8 cellular contexts compared by ENCODE assay signal in the genomic region with DNA sequence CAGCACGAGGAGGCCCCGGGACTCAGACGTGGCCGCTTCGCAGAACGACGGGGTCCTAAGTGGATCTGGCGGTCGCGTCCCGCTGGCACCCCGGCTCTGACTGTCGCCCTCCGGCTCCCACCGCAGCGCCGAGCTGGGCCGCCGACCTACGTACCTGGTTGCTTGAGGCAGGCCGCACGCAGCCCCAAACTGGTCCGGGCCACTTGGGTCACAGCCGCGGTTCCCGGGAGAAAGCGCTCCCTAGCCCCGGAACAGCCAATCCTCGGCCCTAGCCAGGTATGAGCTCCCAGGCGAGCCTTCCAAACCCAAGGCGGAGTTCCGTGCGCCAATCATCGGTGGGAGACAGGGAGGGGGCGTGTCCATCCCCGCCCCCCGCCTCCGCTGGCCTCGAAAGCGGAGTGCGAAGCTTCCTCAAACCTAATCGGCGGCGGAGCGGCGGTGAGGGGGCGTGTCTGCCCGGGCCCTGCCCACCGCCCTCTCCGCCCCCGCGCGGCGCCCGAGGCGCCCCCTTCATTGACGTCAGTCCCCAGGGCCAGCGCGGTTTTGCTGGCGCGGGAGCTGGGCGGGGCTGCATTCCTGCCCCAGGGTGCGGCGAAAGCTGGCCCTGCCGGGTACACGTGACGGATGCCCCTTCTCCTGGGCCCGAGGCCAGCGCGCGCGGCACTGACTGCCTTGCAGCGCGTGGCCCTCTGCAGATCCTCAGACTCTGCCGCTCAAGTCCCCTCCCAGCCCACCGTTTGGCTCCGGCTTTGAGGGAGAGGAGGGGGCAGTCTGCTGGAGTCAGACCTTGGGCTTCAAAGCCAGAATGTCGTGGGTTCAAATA. TPM values are rescaled to one million over a fixed set of nuclear protein-coding genes. Genes with fewer than 3 reads are reported as not detected.
A peak's percentile ranks its signal among the peaks of the same experiment; 100 is the strongest.
DNase-seq lines count a peak whose midpoint lies in the region; FAIRE-seq and TF ChIP-seq lines count a peak whose summit lies in the region.

A gene with protein sequence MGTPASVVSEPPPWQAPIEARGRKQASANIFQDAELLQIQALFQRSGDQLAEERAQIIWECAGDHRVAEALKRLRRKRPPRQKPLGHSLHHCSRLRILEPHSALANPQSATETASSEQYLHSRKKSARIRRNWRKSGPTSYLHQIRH (minus strand): TSS at position 280 of the 823 bp plus-strand sequence. CDS start 7,336 bp downstream, outside the sequence.

- no peaks in the 10 kb centered on the region for H4K20me1 ChIP-seq in MM.1S (ENCODE audit: insufficient read depth, low read length)

- no peaks in the 10 kb centered on the region for H3K9me3 Mint-ChIP-seq in neural crest cell

- H3K27me3 ChIP-seq in MM.1S (replicated peaks; ENCODE audit: insufficient read depth, low read length) (no peaks in the 10 kb centered on the region), stomach (no peaks in the 10 kb centered on the region)

- H3K4me1 ChIP-seq in MM.1S (ENCODE audit: low read length): peaks cover 21% of the 10 kb centered on the region
- peaks cover 37 to 71% (median 59%) of the 10 kb centered on the region in 4 donors for H3K4me1 ChIP-seq in stomach

- TF ChIP-seq EP300 in stomach (IDR thresholded peaks at IDR 0.05): peak; percentile 93

- DNase-seq in HCEC 1CT (peak; percentile 98), MM.1S (peak; percentile 96), SHP77 treated with DMSO at 0.1 percent for 48 hours (lab: John Stamatoyannopoulos, UW) (peak; percentile 91), activated gamma-delta T cell treated with Interleukin-2 at 50 U/mL for 16 hours (peak; percentile 94), foreskin fibroblast (peak; percentile 99 to 100), neural crest cell (ENCODE audit: low read depth, low spot score) (peak; percentile 95), stomach (peak; percentile 98)

- peak within 1 kb of the TSS; percentile 83 for H2AFZ ChIP-seq in MM.1S (ENCODE audit: low read length)

- peak within 1 kb of the TSS; percentile 69 for H3K4me2 ChIP-seq in MM.1S (ENCODE audit: low read depth, low read length)

- 0% methylated on average over 58 to 78 of the region's 78 CpGs for WGBS in stomach, 5 donors

- H3K36me3 Mint-ChIP-seq in neural crest cell (ENCODE audit: low read depth): no peaks in the 10 kb centered on the region

- no peaks in the 10 kb centered on the region for H3K27me3 Mint-ChIP-seq in neural crest cell (ENCODE audit: low read depth)

- H3K9me2 ChIP-seq in MM.1S (replicated peaks; ENCODE audit: insufficient read depth, low read length): no peaks in the 10 kb centered on the region

- peak within 1 kb of the TSS; percentile 66 for H3K4me3 ChIP-seq in MM.1S (ENCODE audit: low read length)
- peak within 1 kb of the TSS; percentile 84 to 91 for H3K4me3 ChIP-seq in foreskin fibroblast (ENCODE audit: low read depth in 1 of 2, low read length in 2 of 2)
- peak within 1 kb of the TSS; percentile 57 to 78 (median 68) for H3K4me3 ChIP-seq in stomach

- TF ChIP-seq CTCF in MM.1S (IDR thresholded peaks at IDR 0.05; ENCODE audit: low read length) (no peak), foreskin fibroblast (IDR thresholded peaks at IDR 0.05; ENCODE audit: low read depth, low read length) (no peak), neural crest cell (conservative IDR thresholded peaks at IDR 0.05) (no peak), stomach (IDR thresholded peaks at IDR 0.05) (no peak)

- H3K9me3 ChIP-seq in MM.1S (replicated peaks; ENCODE audit: insufficient read depth, low read length) (no peaks in the 10 kb centered on the region), stomach (no peaks in the 10 kb centered on the region)

- FAIRE-seq in G401.6 (lab: Jason Lieb, UNC): peak; percentile 93

- peak in 2 of 4 donors; percentile 96 to 97 for TF ChIP-seq POLR2A in stomach (IDR thresholded peaks at IDR 0.05)

- peak within 1 kb of the TSS; percentile 87 for H3K4me3 Mint-ChIP-seq in neural crest cell

- no peaks in the 10 kb centered on the region for H3K79me2 ChIP-seq in MM.1S (ENCODE audit: low read length)

- peak within 1 kb of the TSS; percentile 83 for H3K27ac Mint-ChIP-seq in neural crest cell (ENCODE audit: unreplicated experiment)

- no peaks in the 10 kb centered on the region; the same call in none of the 2 replicates for H3F3A ChIP-seq in MM.1S (ENCODE audit: insufficient read depth, low read length)

- H3K36me3 ChIP-seq in MM.1S (replicated peaks; ENCODE audit: insufficient read depth, low read length): no peaks in the 10 kb centered on the region
- H3K36me3 ChIP-seq in stomach: no peaks in the 10 kb centered on the region

- intact Hi-C loops in stomach (cut with DNase I; ENCODE audit: low total_unique reads): no loop called here

- H3K27ac ChIP-seq in MM.1S (ENCODE audit: low read length): peak within 1 kb of the TSS; percentile 16; the same call in 1 of the 2 replicates
- H3K27ac ChIP-seq in stomach: peak within 1 kb of the TSS; percentile 89 to 97 (median 93)

- H3K9ac ChIP-seq in MM.1S (ENCODE audit: low read length): peak within 1 kb of the TSS; percentile 63

- H3K4me1 Mint-ChIP-seq in neural crest cell: peaks cover 18% of the 10 kb centered on the region

RNA-seq across cellular contexts. Expression of the gene that starts here (rescaled TPM):
- 2.4 and 3.3 TPM in 2 replicates for total RNA-seq in neural crest cell
- 10 to 100 TPM in 4 of 5 donors, 1 to 10 TPM in 1; 2.3 to 24.6 (median 12.1) TPM for total RNA-seq in stomach
- 10 to 100 TPM; 16.7 to 38.2 (median 23.5) TPM for polyA plus RNA-seq in stomach

Comparison
In these comparisons a context has a peak if more than half of its experiments do, and no peak if none do; other contexts are left out.
1. Peak in every context shown above with its lines: DNase-seq, H3K4me3 ChIP-seq and H3K27ac ChIP-seq.